ENCODE assay signal across 17 cellular contexts in genomic region chr1:47443530-47444316, GRCh38. TPM values are rescaled to one million over a fixed set of nuclear protein-coding genes. Genes with fewer than 3 reads are reported as not detected.
DNase-seq lines count a peak whose midpoint lies in the region; ATAC-seq, FAIRE-seq and TF ChIP-seq lines count a peak whose summit lies in the region.
"Had no signal": no experiment of that assay in that cellular context is flagged by ENCODE, and none has a peak within 500 bp of the region (broad histone marks: within the 10 kb centered on the region; RNA-seq: fewer than 3 reads in every experiment).

No MANE protein-coding gene starts in this region.

- H3K4me1 Mint-ChIP-seq in CD8-positive, alpha-beta memory T cell = peaks cover 15 to 27% (median 18%) of the 10 kb centered on the region in 3 donors

- no peak for TF ChIP-seq POLR2A in H1 (IDR thresholded peaks at IDR 0.05; ENCODE audit: control extremely low read depth in 1 of 2, low read depth in 2 of 2, low read length in 2 of 2)

- no peaks in the 10 kb centered on the region for H3K9me2 ChIP-seq in neural cell (ENCODE audit: insufficient read depth, low read length)

- no peak overlapping the region for H2AFZ ChIP-seq in H1 (ENCODE audit: low read length)
- no peak overlapping the region for H2AFZ ChIP-seq in neural cell (ENCODE audit: low read depth, low read length)

- H4K20me1 ChIP-seq in H1 (replicated peaks in 1 of 2; ENCODE audit: control insufficient read depth in 1 of 2, insufficient read depth in 2 of 2, low read length in 2 of 2) (peaks cover 14 to 27% of the 10 kb centered on the region in 2 experiments), neural cell (ENCODE audit: insufficient read depth) (no peaks in the 10 kb centered on the region)

- no peak for DNase-seq in CD8-positive, alpha-beta memory T cell
- DNase-seq in SJSA1 (ENCODE audit: low read depth in 1 of 2, low spot score in 2 of 2) = peak; percentile 80 to 88
- no peak for DNase-seq in H1 (ENCODE audit: low read depth in 1 of 2, low spot score in 2 of 2)
- DNase-seq in NCI-H187 treated with DMSO at 0.1 percent for 48 hours (lab: John Stamatoyannopoulos, UW) = no peak
- DNase-seq in UCSD-AML1 (lab: John Stamatoyannopoulos, UW; ENCODE audit: unreplicated experiment) = no peak
- DNase-seq in NCI-H2107 (lab: John Stamatoyannopoulos, UW) = no peak
- DNase-seq: left ventricle myocardium superior; NCI-H345; stimulated activated CD4-positive, alpha-beta T cell treated with anti-CD3 and anti-CD28 coated beads, Interleukin-4, amount 100 ng/mL, for 1 hour had no signal

- no peak overlapping the region for H3K23ac ChIP-seq in H1 (ENCODE audit: insufficient read length)

- no peaks in the 10 kb centered on the region for H3K79me1 ChIP-seq in H1 (ENCODE audit: low read depth, low read length)

- peak overlapping the region; percentile 2; the same call in 1 of the 2 replicates for H3K18ac ChIP-seq in H1 (ENCODE audit: extremely low read depth, low read length)

- no peak for FAIRE-seq in H1 (lab: Jason Lieb, UNC)
- FAIRE-seq: RCC 7860 had no signal

- H3F3A ChIP-seq in neural cell (ENCODE audit: insufficient read depth, low read length, poor library complexity, severe bottlenecking) = no peaks in the 10 kb centered on the region

- no peak overlapping the region for H2BK20ac ChIP-seq in H1 (ENCODE audit: low read length)

- H3K9ac ChIP-seq in H1 (replicated peaks in 1 of 4; ENCODE audit: extremely low read depth in 1 of 4, low read depth in 3 of 4, low read length in 3 of 4) (no peak overlapping the region), neural cell (ENCODE audit: low read length) (no peak overlapping the region)

- H4K91ac ChIP-seq in H1 (replicated peaks; ENCODE audit: insufficient read length, low read length) = no peak overlapping the region

- H4K5ac ChIP-seq in H1 (ENCODE audit: insufficient read length, low read depth, low read length) = no peak overlapping the region

- no peak overlapping the region for H3K27ac ChIP-seq in CD8-positive, alpha-beta memory T cell (ENCODE audit: low read depth, low read length)
- H3K27ac ChIP-seq in SJSA1 (peak overlapping the region; percentile 89), H1 (ENCODE audit: low read depth, low read length) (no peak overlapping the region), neural cell (ENCODE audit: low read length) (no peak overlapping the region)
- H3K27ac ChIP-seq: body of pancreas, C4-2B, prostate gland had no signal

- H2BK12ac ChIP-seq in H1 (ENCODE audit: low read depth, low read length) = peak overlapping the region; percentile 13; the same call in 1 of the 2 replicates

- H3K79me2 ChIP-seq in H1 (ENCODE audit: control insufficient read depth in 1 of 2, insufficient read depth in 2 of 2, low read length in 2 of 2) (no peaks in the 10 kb centered on the region), neural cell (replicated peaks; ENCODE audit: insufficient read depth, low read length) (no peaks in the 10 kb centered on the region)

- H3K36me3 ChIP-seq in CD8-positive, alpha-beta memory T cell (ENCODE audit: insufficient read depth, low read length) = no peaks in the 10 kb centered on the region
- H3K36me3 ChIP-seq in SJSA1 (peaks cover 71% of the 10 kb centered on the region), H1 (ENCODE audit: control insufficient read depth in 2 of 4, insufficient read depth in 4 of 4, low read length in 3 of 4) (peaks cover 0 to 8% (median 0%) of the 10 kb centered on the region in 4 experiments; a peak in 1 of 8 replicates), neural cell (ENCODE audit: insufficient read depth, low read length) (no peaks in the 10 kb centered on the region)
- H3K36me3 ChIP-seq: prostate gland had no signal

- H2BK15ac ChIP-seq in H1 (ENCODE audit: low read length) = no peak overlapping the region

- H3K9me3 ChIP-seq in CD8-positive, alpha-beta memory T cell (ENCODE audit: low read length) = no peaks in the 10 kb centered on the region
- H3K9me3 ChIP-seq in SJSA1 (replicated peaks) (no peaks in the 10 kb centered on the region), H1 (ENCODE audit: insufficient read depth in 2 of 2, low read depth in 1 of 2, low read length in 1 of 2) (no peaks in the 10 kb centered on the region; a peak in 1 of 4 replicates), neural cell (ENCODE audit: low read length) (no peaks in the 10 kb centered on the region)
- H3K9me3 ChIP-seq: body of pancreas, prostate gland had no signal

- H3K4me3 Mint-ChIP-seq in CD8-positive, alpha-beta memory T cell = peak overlapping the region in 6 of 7 donors; percentile 21 to 75 (median 68)

- no peak overlapping the region for H2BK5ac ChIP-seq in H1 (ENCODE audit: low read depth, low read length)

- CTCF ChIA-PET in CD8-positive, alpha-beta memory T cell (lab: Charles Lee) = interaction anchor here (1.2 kb wide), 1 partner anchor 8 kb away, joined by 8 read pairs; no protein-coding TSS in a partner anchor
- CTCF ChIA-PET in H1 (lab: Charles Lee; ENCODE audit: partially characterized antibody) = interaction anchor here (0.9 to 3.5 kb wide), 5 partner anchors 9 to 54 kb away, joined by 3 to 40 read pairs (median 5); no protein-coding TSS in a partner anchor

- no peak for ATAC-seq in esophagus mucosa

- TF ChIP-seq RAD21 in H1 (IDR thresholded peaks at IDR 0.05 in 1 of 2, conservative IDR thresholded peaks at IDR 0.05 in 1 of 2; ENCODE audit: low read depth in 2 of 2, low read length in 2 of 2) = no peak
- no peak for TF ChIP-seq RAD21 in neural cell (conservative IDR thresholded peaks at IDR 0.05)

- peaks cover 14% of the 10 kb centered on the region for H3K4me1 ChIP-seq in CD8-positive, alpha-beta memory T cell (ENCODE audit: insufficient read depth, low read length)
- H3K4me1 ChIP-seq in SJSA1 (replicated peaks) (peaks cover 32% of the 10 kb centered on the region), H1 (replicated peaks in 1 of 4; ENCODE audit: control insufficient read depth in 3 of 4, insufficient read depth in 4 of 4, low read length in 3 of 4) (peaks cover 10 to 33% (median 21%) of the 10 kb centered on the region in 4 experiments)

- no peak overlapping the region for H3K4me3 ChIP-seq in CD8-positive, alpha-beta memory T cell (ENCODE audit: low read length)
- H3K4me3 ChIP-seq in SJSA1 (peak overlapping the region; percentile 95), H1 (ENCODE audit: extremely low read depth in 1 of 4, insufficient read depth in 2 of 4, low read depth in 3 of 4, low read length in 4 of 4) (peak overlapping the region in 3 of 4 experiments; percentile 7 to 46 (median 29); a peak in 5 of 8 replicates), neural cell (ENCODE audit: low read length) (no peak overlapping the region)
- H3K4me3 ChIP-seq: body of pancreas, prostate gland had no signal

- H3K4me2 ChIP-seq in H1 (ENCODE audit: insufficient read depth in 1 of 2, low read depth in 2 of 2, low read length in 2 of 2) (peak overlapping the region; percentile 64 to 70), neural cell (ENCODE audit: low read length) (no peak overlapping the region)

- no peak overlapping the region for H4K8ac ChIP-seq in H1 (ENCODE audit: extremely low read depth, insufficient read depth, low read length)

- TF ChIP-seq EP300 in H1 (IDR thresholded peaks at IDR 0.05; ENCODE audit: borderline replicate concordance in 1 of 2, low read depth in 2 of 2, low read length in 2 of 2) (no peak), neural cell (conservative IDR thresholded peaks at IDR 0.05; ENCODE audit: poor library complexity, severe bottlenecking) (no peak)

- H3K36me3 Mint-ChIP-seq in CD8-positive, alpha-beta memory T cell = no peaks in the 10 kb centered on the region

- no peak overlapping the region for H2AK5ac ChIP-seq in H1 (ENCODE audit: low read depth, low read length)

- peak overlapping the region in 1 of 8 donors; percentile 64 for H3K27ac Mint-ChIP-seq in CD8-positive, alpha-beta memory T cell

- no peak overlapping the region for H2BK120ac ChIP-seq in H1 (replicated peaks; ENCODE audit: low read depth, low read length)

- 3% methylated on average over 37 of the region's 45 CpGs; no CpG with 5 or more reads in 1 of the 2 experiments for WGBS in H1 (ENCODE audit: extremely low coverage in 1 of 2, insufficient coverage in 1 of 2, insufficient read length in 1 of 2, insufficient replicate concordance in 2 of 2, low coverage in 1 of 2, low lambda C conversion rate in 2 of 2, missing lambda C conversion rate in 1 of 2), 2 experiments

- H3K56ac ChIP-seq in H1 (replicated peaks; ENCODE audit: insufficient read length, low read depth, low read length) = no peak overlapping the region

- H3K9me3 Mint-ChIP-seq in CD8-positive, alpha-beta memory T cell = peaks cover 0 to 4% (median 0%) of the 10 kb centered on the region in 5 donors

- H3K14ac ChIP-seq in H1 (ENCODE audit: insufficient read length) = no peak overlapping the region

- peaks cover 5% of the 10 kb centered on the region; the same call in 1 of the 2 replicates for H3K23me2 ChIP-seq in H1 (ENCODE audit: low read depth, low read length)

- H3K27me3 Mint-ChIP-seq in CD8-positive, alpha-beta memory T cell = peaks cover 1 to 37% of the 10 kb centered on the region in 2 donors

- peaks cover 65% of the 10 kb centered on the region for H3K27me3 ChIP-seq in CD8-positive, alpha-beta memory T cell (ENCODE audit: insufficient read depth, low read length, poor library complexity, severe bottlenecking)
- no peaks in the 10 kb centered on the region for H3K27me3 ChIP-seq in SJSA1 (replicated peaks)
- H3K27me3 ChIP-seq in H1 (replicated peaks in 1 of 4; ENCODE audit: control insufficient read depth in 3 of 4, extremely low read depth in 1 of 4, insufficient read depth in 3 of 4, low read length in 3 of 4) = peaks cover 96 to 100% (median 98%) of the 10 kb centered on the region in 4 experiments
- H3K27me3 ChIP-seq in neural cell (ENCODE audit: insufficient read depth, low read depth, low read length) = peaks cover 100% of the 10 kb centered on the region

- POLR2A ChIA-PET in CD8-positive, alpha-beta memory T cell (lab: Charles Lee) = no interaction called here
- POLR2A ChIA-PET in H1 (lab: Charles Lee; ENCODE audit: partially characterized antibody) = interaction anchor here (1.2 kb wide), 1 partner anchor 10 kb away, joined by 4 read pairs; no protein-coding TSS in a partner anchor

- no peak overlapping the region for H3K4ac ChIP-seq in H1 (replicated peaks; ENCODE audit: insufficient read length, low read depth, low read length)

- TF ChIP-seq CTCF in H1 (IDR thresholded peaks at IDR 0.05; ENCODE audit: control extremely low read depth in 1 of 3, insufficient read depth in 1 of 3, low read depth in 1 of 3, low read length in 3 of 3) = no peak
- TF ChIP-seq CTCF in neural cell (IDR thresholded peaks at IDR 0.05; ENCODE audit: poor library complexity, severe bottlenecking) = no peak

RNA-seq across cellular contexts. Expression of gene FOXD2, which starts 5.9 kb away (rescaled TPM):
- under 1 TPM; 0.18 to 0.22 TPM for total RNA-seq in CD8-positive, alpha-beta memory T cell
- polyA plus RNA-seq in CD8-positive, alpha-beta memory T cell = 0.37 TPM
- 10.7 and 12.9 TPM in 2 replicates for total RNA-seq in SJSA1 (2014; rRNA removed; shearing (Covaris generic))
- not detected in 2 replicates for total RNA-seq in H1 (2021; fragmentation: NEBNext Ultra II Directional; extraction: Animal tissue kit (Norgen Biotek cat#: 25700))
- polyA plus RNA-seq in H1 (2011; rRNA removed) (not detected in 2 replicates), neural cell (0.06 TPM in 1 of 2 replicates, not detected in the other)
- not detected for polyA plus RNA-seq in H1 (2011; cell fraction: cytosol; rRNA removed)
- polyA plus RNA-seq in H1 (2011; cell fraction: nucleus; rRNA removed) = not detected
- 0.04 TPM in 1 of 4 replicates, not detected in the others for polyA plus RNA-seq in H1 (2012, experiment 1 of 2)
- polyA plus RNA-seq in H1 (2012, experiment 2 of 2) = not detected
- under 0.01 TPM for polyA plus RNA-seq in H1 (2013, experiment 1 of 2)
- not detected for polyA plus RNA-seq in H1 (2013, experiment 2 of 2)
- polyA minus RNA-seq in H1 (2011; rRNA and poly(A)+ RNA removed) = 0.02 TPM in 1 of 2 replicates, not detected in the other
- polyA minus RNA-seq in H1 (2011; cell fraction: cytosol; rRNA and poly(A)+ RNA removed) = not detected
- polyA minus RNA-seq in H1 (2011; cell fraction: nucleus; rRNA and poly(A)+ RNA removed) = not detected
- polyA minus RNA-seq in neural cell = not detected in 2 replicates
- 0.08 TPM for total RNA-seq in esophagus mucosa
- total RNA-seq: left ventricle myocardium superior had no signal

RNA-seq across cellular contexts. Expression of gene FOXE3, which starts 27.6 kb away (rescaled TPM):
- not detected for total RNA-seq in CD8-positive, alpha-beta memory T cell
- polyA plus RNA-seq in CD8-positive, alpha-beta memory T cell = not detected
- total RNA-seq in SJSA1 (2014; rRNA removed; shearing (Covaris generic)) = not detected in 2 replicates
- 0.27 TPM in 1 of 2 replicates, not detected in the other for total RNA-seq in H1 (2021; fragmentation: NEBNext Ultra II Directional; extraction: Animal tissue kit (Norgen Biotek cat#: 25700))
- polyA plus RNA-seq in H1 (2011; rRNA removed) (0.18 and 0.22 TPM in 2 replicates), neural cell (0.18 TPM in 1 of 2 replicates, not detected in the other)
- polyA plus RNA-seq in H1 (2011; cell fraction: cytosol; rRNA removed) = 0.04 TPM
- 0.10 TPM for polyA plus RNA-seq in H1 (2011; cell fraction: nucleus; rRNA removed)
- polyA plus RNA-seq in H1 (2012, experiment 1 of 2) = 0.25 to 0.52 TPM (median 0.38 TPM) in 4 replicates
- polyA plus RNA-seq in H1 (2012, experiment 2 of 2) = 0.26 TPM
- polyA plus RNA-seq in H1 (2013, experiment 1 of 2) = 0.10 TPM
- polyA plus RNA-seq in H1 (2013, experiment 2 of 2) = 0.17 TPM
- polyA minus RNA-seq in H1 (2011; rRNA and poly(A)+ RNA removed) = 0.17 TPM in 1 of 2 replicates, not detected in the other
- not detected for polyA minus RNA-seq in H1 (2011; cell fraction: cytosol; rRNA and poly(A)+ RNA removed)
- polyA minus RNA-seq in H1 (2011; cell fraction: nucleus; rRNA and poly(A)+ RNA removed) = not detected
- polyA minus RNA-seq in neural cell = 0.23 TPM in 1 of 2 replicates, not detected in the other
- total RNA-seq in esophagus mucosa = not detected
- total RNA-seq: body of pancreas, glomerular endothelial cell, H4, left ventricle myocardium superior had no signal

Comparison
In these comparisons a context has a peak if more than half of its experiments do, and no peak if none do; other contexts are left out.
1. DNase-seq: peak in SJSA1 (2 of 2); none in CD8-positive, alpha-beta memory T cell (0 of 5), H1 (0 of 2), NCI-H187 treated with DMSO at 0.1 percent for 48 hours (single experiment), UCSD-AML1 (single experiment) and NCI-H2107 (single experiment).
2. H3K4me3 ChIP-seq: peak in SJSA1 (single experiment) and H1 (3 of 4); none in CD8-positive, alpha-beta memory T cell (single experiment) and neural cell (single experiment).